ENCODE assay signal across 9 cellular contexts in genomic region chr5:41071242-41071641, GRCh38. TPM values are rescaled to one million over a fixed set of nuclear protein-coding genes. Genes with fewer than 3 reads are reported as not detected.
"Had no signal": no experiment of that assay in that cellular context is flagged by ENCODE, and none has a peak within 500 bp of the region (broad histone marks: within the 10 kb centered on the region; RNA-seq: fewer than 3 reads in every experiment).

MROH2B (minus strand) TSS chr5:41071342; CDS start chr5:41070852, 490 bp downstream.

- ATAC-seq: GM12878 had no signal

- DNase-seq: GDM1, GF-D8 had no signal

- FAIRE-seq: G401.6, GM12878, GM12891, GM12892, GM18507, GM19239 had no signal

- H3K4me3 ChIP-seq: GM12878 had no signal

RNA-seq across cellular contexts. Expression of gene MROH2B, which starts in this region (rescaled TPM):
- total RNA-seq: G401, GM12878 had no signal
- polyA plus RNA-seq: GM12878 had no signal
